ENCODE assay signal across 8 cellular contexts in the genomic region with DNA sequence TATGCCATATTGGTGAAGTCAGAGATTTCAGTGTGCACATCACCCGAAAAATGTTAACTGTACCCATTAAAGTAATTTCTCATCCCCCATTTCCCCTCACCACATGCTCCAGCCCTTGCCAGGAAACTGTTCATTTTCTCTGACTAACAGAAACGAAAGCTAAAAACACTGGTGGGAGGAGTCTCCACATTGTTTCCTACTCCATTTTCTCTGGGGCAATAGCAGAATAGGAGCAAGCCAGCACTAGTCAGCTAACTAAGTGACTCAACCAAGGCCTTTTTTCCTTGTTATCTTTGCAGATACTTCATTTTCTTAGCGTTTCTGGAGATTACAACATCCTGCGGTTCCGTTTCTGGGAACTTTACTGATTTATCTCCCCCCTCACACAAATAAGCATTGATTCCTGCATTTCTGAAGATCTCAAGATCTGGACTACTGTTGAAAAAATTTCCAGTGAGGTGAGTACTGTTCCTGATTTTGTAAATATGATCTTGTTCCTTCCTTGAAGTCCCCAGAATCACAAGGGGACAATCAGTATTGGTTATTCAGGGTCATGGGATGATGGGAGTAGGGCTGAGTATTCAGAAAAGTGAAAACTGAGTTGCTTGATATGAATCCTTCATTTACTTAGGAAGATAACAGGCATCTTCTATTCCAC. TPM values are rescaled to one million over a fixed set of nuclear protein-coding genes. Genes with fewer than 3 reads are reported as not detected.
DNase-seq lines count a peak whose midpoint lies in the region; ATAC-seq and TF ChIP-seq lines count a peak whose summit lies in the region.

A gene (plus strand): TSS at position 204 of the 658 bp plus-strand sequence. CDS start 4,774 bp downstream, outside the sequence.

- peak; percentile 60 to 86 for TF ChIP-seq POLR2A in gastrocnemius medialis (IDR thresholded peaks at IDR 0.05)

- H3K9me3 ChIP-seq in left ventricle myocardium inferior (replicated peaks) (no peaks in the 10 kb centered on the region), gastrocnemius medialis (no peaks in the 10 kb centered on the region)

- ATAC-seq in GM18909 (IDR thresholded peaks at IDR 0.05; ENCODE audit: poor library complexity, unreplicated experiment) (peak; percentile 69), HG03175 (IDR thresholded peaks at IDR 0.05; ENCODE audit: unreplicated experiment) (peak; percentile 58), gastrocnemius medialis (peak; percentile 84 to 91)

- TF ChIP-seq CTCF in left ventricle myocardium inferior (IDR thresholded peaks at IDR 0.05; ENCODE audit: borderline replicate concordance) (no peak), gastrocnemius medialis (IDR thresholded peaks at IDR 0.05 in 4 of 5, conservative IDR thresholded peaks at IDR 0.05 in 1 of 5) (no peak)

- DNase-seq in AG20443 (ENCODE audit: low spot score) (peak; percentile 88), SIG-M5 treated with dmso at 0.1 percent for 504 hours (lab: John Stamatoyannopoulos, UW; ENCODE audit: unreplicated experiment) (peak; percentile 98), amniotic stem cell (lab: John Stamatoyannopoulos, UW) (peak; percentile 83), left ventricle myocardium inferior (no peak), gastrocnemius medialis (peak; percentile 30 to 43), NCI-H1105 treated with DMSO at 0.1 percent for 48 hours (lab: John Stamatoyannopoulos, UW) (no peak)

- intact Hi-C loops in left ventricle myocardium inferior (cut with micrococcal nuclease) (no loop called here), gastrocnemius medialis (cut with DNase I; ENCODE audit: low total_unique reads) (no loop called here)

- H3K36me3 ChIP-seq in left ventricle myocardium inferior, result peaks cover 1% of the 10 kb centered on the region
- no peaks in the 10 kb centered on the region for H3K36me3 ChIP-seq in gastrocnemius medialis

- H3K4me1 ChIP-seq in left ventricle myocardium inferior (peaks cover 66% of the 10 kb centered on the region), gastrocnemius medialis (peaks cover 0 to 6% of the 10 kb centered on the region in 2 donors)

- H3K27me3 ChIP-seq in left ventricle myocardium inferior (ENCODE audit: low read depth) (no peaks in the 10 kb centered on the region), gastrocnemius medialis (no peaks in the 10 kb centered on the region)

- H3K4me3 ChIP-seq in left ventricle myocardium inferior (peak within 1 kb of the TSS; percentile 68), gastrocnemius medialis (peak within 1 kb of the TSS; percentile 53 to 59 (median 58))

- in situ Hi-C loops in gastrocnemius medialis (cut with MboI; ENCODE audit: low sequenced_read_pairs in 4 of 4), result no loop called here

- H3K27ac ChIP-seq in left ventricle myocardium inferior (replicated peaks) (peak within 1 kb of the TSS; percentile 88), gastrocnemius medialis (peak within 1 kb of the TSS; percentile 66 to 81 (median 76))

RNA-seq across cellular contexts. Expression of the gene that starts here (rescaled TPM):
- total RNA-seq in left ventricle myocardium inferior (21.9 TPM), gastrocnemius medialis (10 to 100 TPM; 13.5 to 18.5 (median 14.2) TPM)

Comparison
In these comparisons a context has a peak if more than half of its experiments do, and no peak if none do; other contexts are left out.
1. DNase-seq: peak in AG20443 (single experiment), SIG-M5 treated with dmso at 0.1 percent for 504 hours (single experiment), amniotic stem cell (single experiment) and gastrocnemius medialis (2 of 2); none in left ventricle myocardium inferior (single experiment) and NCI-H1105 treated with DMSO at 0.1 percent for 48 hours (single experiment).
2. Peak in every context shown above with its lines, with median percentiles within 50 percentile points of each other: ATAC-seq.